25 cellular contexts compared by ENCODE assay signal in the genomic region with DNA sequence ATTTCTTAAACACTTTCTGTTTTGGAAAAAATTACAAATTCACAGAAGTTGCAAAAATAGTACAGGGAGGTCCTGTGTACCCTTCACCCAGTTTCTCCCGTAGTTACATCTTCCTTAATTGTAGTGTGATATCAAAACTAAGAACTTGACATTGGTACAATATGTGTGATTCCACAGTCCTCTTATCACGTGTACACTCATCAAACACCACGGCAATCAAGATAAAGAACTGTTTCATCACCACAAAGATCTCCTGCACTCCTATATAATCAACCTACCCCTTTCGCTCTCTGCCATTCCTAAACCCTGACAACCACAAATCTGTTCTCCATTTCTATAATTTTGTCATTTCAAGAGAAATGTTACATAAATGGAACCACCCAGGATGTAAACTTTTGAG.
"Had no signal": no experiment of that assay in that cellular context is flagged by ENCODE, and none has a peak within 500 bp of the region (broad histone marks: within the 10 kb centered on the region; RNA-seq: fewer than 3 reads in every experiment).

No MANE protein-coding gene starts in this region.

- H3K4me1 Mint-ChIP-seq: endodermal cell; nephron progenitor cell; stimulated activated naive CD8-positive, alpha-beta T cell treated with anti-CD3 and anti-CD28 coated beads, Interleukin-15, amount 100 ng/mL, for 72 hours had no signal

- DNase-seq: colonic mucosa; effector CD8-positive, alpha-beta T cell; endodermal cell; foreskin fibroblast; gastrocnemius medialis; heart left ventricle; hippocampal formation; left cardiac atrium; left ventricle myocardium inferior; lower lobe of right lung; naive thymus-derived CD8-positive, alpha-beta T cell; nephron progenitor cell; right cardiac atrium; spleen; stimulated activated CD4-positive, alpha-beta T cell treated with anti-CD3 and anti-CD28 coated beads, Interleukin-4, amount 100 ng/mL, for 4 hours; stimulated activated naive CD4-positive, alpha-beta T cell; stimulated activated naive CD8-positive, alpha-beta T cell treated with anti-CD3 and anti-CD28 coated beads, Interleukin-15, amount 100 ng/mL, for 72 hours; transverse colon; upper lobe of right lung; uterus had no signal

- H3K9me3 Mint-ChIP-seq: dendritic cell treated with granulocyte-macrophage colony-stimulating factor and Interleukin-4, amounts not matched to agents 40 ng/mL and 50 ng/mL, for 4 days; nephron progenitor cell; stimulated activated naive CD8-positive, alpha-beta T cell treated with anti-CD3 and anti-CD28 coated beads, Interleukin-15, amount 100 ng/mL, for 72 hours had no signal

- H3K4me3 Mint-ChIP-seq: dendritic cell treated with granulocyte-macrophage colony-stimulating factor and Interleukin-4, amounts not matched to agents 40 ng/mL and 50 ng/mL, for 4 days; endodermal cell; naive thymus-derived CD8-positive, alpha-beta T cell; nephron progenitor cell; stimulated activated naive CD8-positive, alpha-beta T cell treated with anti-CD3 and anti-CD28 coated beads, Interleukin-15, amount 100 ng/mL, for 72 hours had no signal

- H3K9me3 ChIP-seq: colonic mucosa, gastrocnemius medialis, heart left ventricle, left ventricle myocardium inferior, lower lobe of right lung, prostate gland, spleen, suprapubic skin, transverse colon, upper lobe of right lung, uterus had no signal

- H3K27ac ChIP-seq: colonic mucosa, epithelial cell of prostate, gastrocnemius medialis, heart left ventricle, left ventricle myocardium inferior, lower lobe of right lung, prostate gland, skin epidermis, spleen, suprapubic skin, transverse colon, upper lobe of right lung, uterus had no signal

- H3K27ac Mint-ChIP-seq: dendritic cell treated with granulocyte-macrophage colony-stimulating factor and Interleukin-4, amounts not matched to agents 40 ng/mL and 50 ng/mL, for 4 days; endodermal cell; nephron progenitor cell; stimulated activated naive CD8-positive, alpha-beta T cell treated with anti-CD3 and anti-CD28 coated beads, Interleukin-15, amount 100 ng/mL, for 72 hours had no signal

- H3K4me1 ChIP-seq: colonic mucosa, gastrocnemius medialis, heart left ventricle, left ventricle myocardium inferior, lower lobe of right lung, prostate gland, spleen, suprapubic skin, transverse colon, upper lobe of right lung, uterus had no signal

- H3K27me3 ChIP-seq: colonic mucosa, gastrocnemius medialis, heart left ventricle, spleen, suprapubic skin, transverse colon, upper lobe of right lung, uterus had no signal

- H3K36me3 ChIP-seq: colonic mucosa, transverse colon, uterus had no signal

- H3K4me3 ChIP-seq: colonic mucosa, gastrocnemius medialis, heart left ventricle, left ventricle myocardium inferior, lower lobe of right lung, prostate gland, skin epidermis, spleen, suprapubic skin, transverse colon, upper lobe of right lung, uterus had no signal

- H3K27me3 Mint-ChIP-seq: naive thymus-derived CD8-positive, alpha-beta T cell; stimulated activated naive CD8-positive, alpha-beta T cell treated with anti-CD3 and anti-CD28 coated beads, Interleukin-15, amount 100 ng/mL, for 72 hours had no signal

- ATAC-seq: gastrocnemius medialis; left cardiac atrium; lower lobe of right lung; naive thymus-derived CD8-positive, alpha-beta T cell; right cardiac atrium; stimulated activated naive CD8-positive, alpha-beta T cell treated with anti-CD3 and anti-CD28 coated beads, Interleukin-15, amount 100 ng/mL, for 72 hours; upper lobe of right lung had no signal
